1 cellular context compared by ENCODE assay signal in genomic region chr20:49603209-49603627, GRCh38.
A peak's percentile ranks its signal among the peaks of the same experiment; 100 is the strongest.
TF ChIP-seq lines count a peak whose summit lies in the region.

No MANE protein-coding gene starts in this region.

TF ChIP-seq in HepG2, 621 proteins besides CTCF, POLR2A, EP300 and RAD21 (continued from another document and continues in another):
- TF ChIP-seq BATF2 (CRISPR knock-in tag; IDR thresholded peaks at IDR 0.05) (no peak), ZBTB38 (CRISPR knock-in tag; IDR thresholded peaks at IDR 0.05) (peak; percentile 59; the same call in 1 of the 2 replicates), TEF (CRISPR knock-in tag; IDR thresholded peaks at IDR 0.05) (no peak), HOXA7 (CRISPR knock-in tag; IDR thresholded peaks at IDR 0.05) (no peak), KMT2A (CRISPR knock-in tag; IDR thresholded peaks at IDR 0.05) (0 out of 2 replicates have a peak, but pooled peaks have one; percentile 47), FOXC1 (CRISPR knock-in tag; IDR thresholded peaks at IDR 0.05; ENCODE audit: borderline replicate concordance) (peak; percentile 37; the same call in 1 of the 2 replicates), ZNF276 (CRISPR knock-in tag; IDR thresholded peaks at IDR 0.05; ENCODE audit: low read depth) (no peak), ZNF577 (CRISPR knock-in tag; IDR thresholded peaks at IDR 0.05; ENCODE audit: borderline replicate concordance, low read depth) (no peak), NFE2L1 (CRISPR knock-in tag; IDR thresholded peaks at IDR 0.05; ENCODE audit: borderline replicate concordance) (no peak), NONO (IDR thresholded peaks at IDR 0.05) (no peak), NONO (CRISPR knock-in tag; conservative IDR thresholded peaks at IDR 0.05) (no peak), HDAC1 (CRISPR knock-in tag; IDR thresholded peaks at IDR 0.05) (peak; percentile 37; the same call in 1 of the 2 replicates), NCOA1 (CRISPR knock-in tag; IDR thresholded peaks at IDR 0.05) (no peak), ZFP36 (IDR thresholded peaks at IDR 0.05; ENCODE audit: borderline replicate concordance, low read depth, low read length, partially characterized antibody) (no peak), GTF2F1 (IDR thresholded peaks at IDR 0.05; ENCODE audit: low read length) (no peak), MTERF4 (CRISPR knock-in tag; IDR thresholded peaks at IDR 0.05) (peak; percentile 30; the same call in 1 of the 2 replicates), ERF (CRISPR knock-in tag; IDR thresholded peaks at IDR 0.05) (peak; percentile 61; the same call in 1 of the 2 replicates), HOXA9 (CRISPR knock-in tag; IDR thresholded peaks at IDR 0.05; ENCODE audit: borderline replicate concordance) (no peak), POGZ (CRISPR knock-in tag; IDR thresholded peaks at IDR 0.05) (no peak), WIZ (CRISPR knock-in tag; IDR thresholded peaks at IDR 0.05) (0 out of 2 replicates have a peak, but pooled peaks have one; percentile 34), TFDP2 (CRISPR knock-in tag; IDR thresholded peaks at IDR 0.05) (no peak), SP2 (CRISPR knock-in tag; IDR thresholded peaks at IDR 0.05) (no peak), ZNF484 (CRISPR knock-in tag; IDR thresholded peaks at IDR 0.05; ENCODE audit: borderline replicate concordance, low read depth) (no peak), REPIN1 (CRISPR knock-in tag; IDR thresholded peaks at IDR 0.05; ENCODE audit: borderline replicate concordance, low read depth) (peak; percentile 16; the same call in 1 of the 2 replicates), SMAD1 (CRISPR knock-in tag; IDR thresholded peaks at IDR 0.05; ENCODE audit: borderline replicate concordance, low read depth) (peak; percentile 82; the same call in 1 of the 2 replicates), ZNF644 (CRISPR knock-in tag; IDR thresholded peaks at IDR 0.05; ENCODE audit: low read depth) (peak; percentile 28; the same call in 1 of the 2 replicates), ZC3H4 (CRISPR knock-in tag; IDR thresholded peaks at IDR 0.05; ENCODE audit: borderline replicate concordance) (no peak), YEATS2 (CRISPR knock-in tag; IDR thresholded peaks at IDR 0.05; ENCODE audit: borderline replicate concordance) (no peak; the same call in 1 of the 2 replicates), PBX2 (CRISPR knock-in tag; IDR thresholded peaks at IDR 0.05) (0 out of 2 replicates have a peak, but pooled peaks have one; percentile 34), ZNF512 (CRISPR knock-in tag; IDR thresholded peaks at IDR 0.05) (peak; percentile 21; the same call in 1 of the 2 replicates), KLF6 (CRISPR knock-in tag; IDR thresholded peaks at IDR 0.05) (no peak), MEIS1 (CRISPR knock-in tag; IDR thresholded peaks at IDR 0.05; ENCODE audit: borderline replicate concordance) (peak; percentile 66; the same call in 1 of the 2 replicates), ZFP37 (CRISPR knock-in tag; IDR thresholded peaks at IDR 0.05; ENCODE audit: borderline replicate concordance) (no peak), ZBTB42 (CRISPR knock-in tag; IDR thresholded peaks at IDR 0.05) (no peak; the same call in 1 of the 2 replicates), NCOA2 (CRISPR knock-in tag; IDR thresholded peaks at IDR 0.05) (no peak), ZMYM2 (CRISPR knock-in tag; IDR thresholded peaks at IDR 0.05) (no peak), SIX1 (CRISPR knock-in tag; IDR thresholded peaks at IDR 0.05; ENCODE audit: borderline replicate concordance) (0 out of 2 replicates have a peak, but pooled peaks have one; percentile 31), ZBTB7B (CRISPR knock-in tag; IDR thresholded peaks at IDR 0.05) (peak; percentile 79), REL (CRISPR knock-in tag; conservative IDR thresholded peaks at IDR 0.05) (no peak), FOXM1 (CRISPR knock-in tag; IDR thresholded peaks at IDR 0.05) (no peak), SP1 (IDR thresholded peaks at IDR 0.05) (no peak), SP1 (CRISPR knock-in tag; IDR thresholded peaks at IDR 0.05) (no peak), BCL6 (CRISPR knock-in tag; IDR thresholded peaks at IDR 0.05) (peak; percentile 48), ATF7 (IDR thresholded peaks at IDR 0.05) (no peak), ATF7 (CRISPR knock-in tag; IDR thresholded peaks at IDR 0.05) (no peak), CENPBD1 (CRISPR knock-in tag; IDR thresholded peaks at IDR 0.05; ENCODE audit: borderline replicate concordance, low read depth) (no peak), ZNF180 (CRISPR knock-in tag; IDR thresholded peaks at IDR 0.05; ENCODE audit: borderline replicate concordance, low read depth) (no peak), FOXO1 (CRISPR knock-in tag; IDR thresholded peaks at IDR 0.05) (peak; percentile 45), ZNF724P (CRISPR knock-in tag; IDR thresholded peaks at IDR 0.05; ENCODE audit: borderline replicate concordance) (no peak), ZNF407 (CRISPR knock-in tag; IDR thresholded peaks at IDR 0.05; ENCODE audit: not compliant biosample characterization) (no peak), CCAR2 (optimal IDR thresholded peaks at IDR 0.05; ENCODE audit: low read depth, low read length) (no peak), E2F5 (CRISPR knock-in tag; conservative IDR thresholded peaks at IDR 0.05) (no peak), ZNF652 (CRISPR knock-in tag; IDR thresholded peaks at IDR 0.05; ENCODE audit: borderline replicate concordance, low read depth) (no peak)
